In the genomic region with DNA sequence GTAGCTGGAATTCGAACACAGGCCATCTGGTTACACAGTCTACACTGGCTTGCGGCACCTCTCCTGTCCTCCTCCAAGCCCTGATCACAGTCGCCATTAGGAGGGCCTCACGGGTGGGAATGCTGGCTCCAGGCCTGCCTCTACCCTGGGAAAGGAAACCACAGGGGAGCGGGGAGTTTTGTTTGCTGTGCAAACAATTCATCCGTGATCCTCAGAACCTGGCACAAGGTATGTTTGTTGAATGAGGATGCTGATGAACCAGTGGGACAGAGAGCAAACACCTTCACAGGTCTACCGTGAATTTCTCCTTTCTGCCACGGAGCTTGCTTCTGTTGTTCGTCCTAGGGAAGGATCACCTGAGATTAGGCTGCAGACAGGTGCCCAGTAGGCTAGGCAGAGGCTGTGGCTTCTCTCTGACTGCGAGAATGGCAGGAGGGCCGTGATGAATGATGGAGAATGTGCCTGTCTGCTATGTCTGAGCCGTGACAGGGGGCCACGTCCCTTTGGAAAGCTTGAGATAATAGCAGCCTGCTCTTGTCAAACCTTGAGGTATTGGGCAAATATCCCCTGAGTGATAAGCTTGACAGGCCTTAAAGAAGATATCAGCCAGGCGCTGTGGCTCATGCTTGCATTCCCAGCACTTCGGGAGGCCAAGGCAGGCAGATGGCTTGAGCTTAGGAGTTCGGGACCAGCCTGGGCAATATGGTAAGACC, we compare ENCODE assay signal across 1 cellular context.
TF ChIP-seq lines count a peak whose summit lies in the region.

No MANE protein-coding gene starts in this region.

TF ChIP-seq in K562, 482 proteins besides CTCF, POLR2A, EP300 and RAD21:
- TF ChIP-seq ZFX (CRISPR knock-in tag; IDR thresholded peaks at IDR 0.05) = no peak
- peak; percentile 16 for TF ChIP-seq MEIS2 (IDR thresholded peaks at IDR 0.05; ENCODE audit: partially characterized antibody)
- no peak for TF ChIP-seq ZSCAN29 (IDR thresholded peaks at IDR 0.05)
- TF ChIP-seq, protein P1, sequence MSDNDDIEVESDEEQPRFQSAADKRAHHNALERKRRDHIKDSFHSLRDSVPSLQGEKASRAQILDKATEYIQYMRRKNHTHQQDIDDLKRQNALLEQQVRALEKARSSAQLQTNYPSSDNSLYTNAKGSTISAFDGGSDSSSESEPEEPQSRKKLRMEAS (CRISPR knock-in tag; IDR thresholded peaks at IDR 0.05) = no peak
- no peak for TF ChIP-seq ZNF212 (CRISPR knock-in tag; IDR thresholded peaks at IDR 0.05)
- TF ChIP-seq, protein P2, sequence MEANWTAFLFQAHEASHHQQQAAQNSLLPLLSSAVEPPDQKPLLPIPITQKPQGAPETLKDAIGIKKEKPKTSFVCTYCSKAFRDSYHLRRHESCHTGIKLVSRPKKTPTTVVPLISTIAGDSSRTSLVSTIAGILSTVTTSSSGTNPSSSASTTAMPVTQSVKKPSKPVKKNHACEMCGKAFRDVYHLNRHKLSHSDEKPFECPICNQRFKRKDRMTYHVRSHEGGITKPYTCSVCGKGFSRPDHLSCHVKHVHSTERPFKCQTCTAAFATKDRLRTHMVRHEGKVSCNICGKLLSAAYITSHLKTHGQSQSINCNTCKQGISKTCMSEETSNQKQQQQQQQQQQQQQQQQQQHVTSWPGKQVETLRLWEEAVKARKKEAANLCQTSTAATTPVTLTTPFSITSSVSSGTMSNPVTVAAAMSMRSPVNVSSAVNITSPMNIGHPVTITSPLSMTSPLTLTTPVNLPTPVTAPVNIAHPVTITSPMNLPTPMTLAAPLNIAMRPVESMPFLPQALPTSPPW (CRISPR knock-in tag; IDR thresholded peaks at IDR 0.05) = no peak
